Comparison of ENCODE assay signal across 21 cellular contexts in the genomic region with DNA sequence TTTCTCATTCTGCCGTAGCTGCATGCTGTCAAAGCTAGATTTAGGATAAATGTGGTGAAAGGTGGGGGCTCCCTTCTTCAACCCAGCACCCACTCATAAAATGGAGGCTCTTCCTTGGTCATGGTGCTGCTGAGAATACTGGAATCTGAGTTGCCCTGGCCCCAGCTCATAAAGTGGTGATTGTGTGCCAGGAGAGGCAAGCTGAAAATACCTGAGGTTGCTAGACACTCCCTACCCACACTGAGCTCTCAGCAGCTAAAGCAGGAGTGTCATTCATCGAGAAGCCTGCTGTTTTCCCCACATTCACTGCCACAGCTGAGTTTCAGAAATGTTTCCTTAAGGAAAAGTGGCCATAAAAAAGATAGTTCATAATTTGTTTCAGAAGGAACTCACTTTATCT.
"Had no signal": no experiment of that assay in that cellular context is flagged by ENCODE, and none has a peak within 500 bp of the region (broad histone marks: within the 10 kb centered on the region; RNA-seq: fewer than 3 reads in every experiment).

No MANE protein-coding gene starts in this region.

- H3K27ac Mint-ChIP-seq: natural killer cell treated with Interleukin-12 subunit alpha and Interleukin-12 subunit beta and Interleukin-15 and Interleukin-18, amount 100 ng/mL, for 72 hours had no signal

- H3K4me3 Mint-ChIP-seq: natural killer cell treated with Interleukin-12 subunit alpha and Interleukin-12 subunit beta and Interleukin-15 and Interleukin-18, amount 100 ng/mL, for 72 hours had no signal

- H3K27ac ChIP-seq: colonic mucosa, esophagus squamous epithelium, gastroesophageal sphincter, skin epidermis, stomach, thoracic aorta had no signal

- H3K4me3 ChIP-seq: colonic mucosa, esophagus squamous epithelium, gastroesophageal sphincter, mucosa of descending colon, skin epidermis, stomach, thoracic aorta had no signal

- H3K9me3 Mint-ChIP-seq: natural killer cell treated with Interleukin-12 subunit alpha and Interleukin-12 subunit beta and Interleukin-15 and Interleukin-18, amount 100 ng/mL, for 72 hours had no signal

- H3K9me3 ChIP-seq: colonic mucosa, esophagus squamous epithelium, gastroesophageal sphincter, mucosa of descending colon, stomach, thoracic aorta had no signal

- H3K36me3 Mint-ChIP-seq: natural killer cell treated with Interleukin-12 subunit alpha and Interleukin-12 subunit beta and Interleukin-15 and Interleukin-18, amount 100 ng/mL, for 72 hours had no signal

- H3K4me1 ChIP-seq: colonic mucosa, gastroesophageal sphincter, stomach had no signal

- DNase-seq: colonic mucosa; dermis blood vessel endothelial cell; esophagus squamous epithelium; foreskin fibroblast; glutamatergic neuron; kidney; left cardiac atrium; mucosa of descending colon; occipital lobe; posterior cingulate gyrus; stimulated activated CD4-positive, alpha-beta T cell treated with anti-CD3 and anti-CD28 coated beads, Interleukin-2, amount 100 ng/mL, for 24 hours; stimulated activated CD4-positive, alpha-beta T cell treated with anti-CD3 and anti-CD28 coated beads, Interleukin-4, amount 100 ng/mL, for 4 hours; stimulated activated naive CD4-positive, alpha-beta T cell; stomach; substantia nigra; trophoblast cell had no signal

- ATAC-seq: gastroesophageal sphincter; left cardiac atrium; mucosa of descending colon; natural killer cell treated with Interleukin-12 subunit alpha and Interleukin-12 subunit beta and Interleukin-15 and Interleukin-18, amount 100 ng/mL, for 72 hours; sciatic nerve had no signal

- H3K36me3 ChIP-seq: colonic mucosa, esophagus squamous epithelium, gastroesophageal sphincter, stomach, thoracic aorta had no signal

- H3K27me3 ChIP-seq: colonic mucosa, esophagus squamous epithelium, gastroesophageal sphincter, stomach had no signal
